Comparison of ENCODE assay signal across 1 cellular context in the genomic region with DNA sequence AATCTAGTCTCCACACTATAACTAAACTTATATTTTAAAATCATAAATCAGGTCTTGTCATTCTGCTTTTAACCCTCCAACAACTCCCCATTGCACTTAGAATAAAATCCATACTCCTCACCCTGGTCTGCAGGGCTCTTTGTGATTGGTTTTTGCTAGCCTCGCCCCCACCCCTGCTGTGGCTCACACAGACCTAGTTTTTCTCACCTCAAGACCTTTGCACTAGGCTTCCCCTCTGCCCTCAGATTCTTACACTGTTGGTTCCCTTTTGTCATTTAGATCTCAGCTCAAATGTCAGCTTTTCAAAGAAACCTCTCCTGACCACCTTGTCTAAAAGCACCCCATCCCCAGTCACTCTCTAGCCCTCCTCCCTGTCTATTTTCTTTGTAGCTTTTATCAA.
TF ChIP-seq lines count a peak whose summit lies in the region.

No MANE protein-coding gene starts in this region.

TF ChIP-seq in GM23338, 12 proteins besides CTCF, POLR2A, EP300 and RAD21:
- TF ChIP-seq, protein P1, sequence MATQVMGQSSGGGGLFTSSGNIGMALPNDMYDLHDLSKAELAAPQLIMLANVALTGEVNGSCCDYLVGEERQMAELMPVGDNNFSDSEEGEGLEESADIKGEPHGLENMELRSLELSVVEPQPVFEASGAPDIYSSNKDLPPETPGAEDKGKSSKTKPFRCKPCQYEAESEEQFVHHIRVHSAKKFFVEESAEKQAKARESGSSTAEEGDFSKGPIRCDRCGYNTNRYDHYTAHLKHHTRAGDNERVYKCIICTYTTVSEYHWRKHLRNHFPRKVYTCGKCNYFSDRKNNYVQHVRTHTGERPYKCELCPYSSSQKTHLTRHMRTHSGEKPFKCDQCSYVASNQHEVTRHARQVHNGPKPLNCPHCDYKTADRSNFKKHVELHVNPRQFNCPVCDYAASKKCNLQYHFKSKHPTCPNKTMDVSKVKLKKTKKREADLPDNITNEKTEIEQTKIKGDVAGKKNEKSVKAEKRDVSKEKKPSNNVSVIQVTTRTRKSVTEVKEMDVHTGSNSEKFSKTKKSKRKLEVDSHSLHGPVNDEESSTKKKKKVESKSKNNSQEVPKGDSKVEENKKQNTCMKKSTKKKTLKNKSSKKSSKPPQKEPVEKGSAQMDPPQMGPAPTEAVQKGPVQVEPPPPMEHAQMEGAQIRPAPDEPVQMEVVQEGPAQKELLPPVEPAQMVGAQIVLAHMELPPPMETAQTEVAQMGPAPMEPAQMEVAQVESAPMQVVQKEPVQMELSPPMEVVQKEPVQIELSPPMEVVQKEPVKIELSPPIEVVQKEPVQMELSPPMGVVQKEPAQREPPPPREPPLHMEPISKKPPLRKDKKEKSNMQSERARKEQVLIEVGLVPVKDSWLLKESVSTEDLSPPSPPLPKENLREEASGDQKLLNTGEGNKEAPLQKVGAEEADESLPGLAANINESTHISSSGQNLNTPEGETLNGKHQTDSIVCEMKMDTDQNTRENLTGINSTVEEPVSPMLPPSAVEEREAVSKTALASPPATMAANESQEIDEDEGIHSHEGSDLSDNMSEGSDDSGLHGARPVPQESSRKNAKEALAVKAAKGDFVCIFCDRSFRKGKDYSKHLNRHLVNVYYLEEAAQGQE (IDR thresholded peaks at IDR 0.05; ENCODE audit: unreplicated experiment) = no peak
- no peak for TF ChIP-seq POLR2AphosphoS5 (IDR thresholded peaks at IDR 0.05; ENCODE audit: low read depth)
- no peak for TF ChIP-seq EZH2 (IDR thresholded peaks at IDR 0.05; ENCODE audit: low read depth, unreplicated experiment)
- no peak for TF ChIP-seq JUNB (IDR thresholded peaks at IDR 0.05; ENCODE audit: unreplicated experiment)
- TF ChIP-seq ZNF331 (CRISPR knock-in tag; IDR thresholded peaks at IDR 0.05; ENCODE audit: low read depth) = no peak
- TF ChIP-seq EZH2phosphoT487 (IDR thresholded peaks at IDR 0.05; ENCODE audit: unreplicated experiment) = no peak
- no peak for TF ChIP-seq ZNF114 (CRISPR knock-in tag; IDR thresholded peaks at IDR 0.05)
- TF ChIP-seq CREB1 (CRISPR knock-in tag; IDR thresholded peaks at IDR 0.05; ENCODE audit: low read depth) = no peak
- TF ChIP-seq, protein P2, sequence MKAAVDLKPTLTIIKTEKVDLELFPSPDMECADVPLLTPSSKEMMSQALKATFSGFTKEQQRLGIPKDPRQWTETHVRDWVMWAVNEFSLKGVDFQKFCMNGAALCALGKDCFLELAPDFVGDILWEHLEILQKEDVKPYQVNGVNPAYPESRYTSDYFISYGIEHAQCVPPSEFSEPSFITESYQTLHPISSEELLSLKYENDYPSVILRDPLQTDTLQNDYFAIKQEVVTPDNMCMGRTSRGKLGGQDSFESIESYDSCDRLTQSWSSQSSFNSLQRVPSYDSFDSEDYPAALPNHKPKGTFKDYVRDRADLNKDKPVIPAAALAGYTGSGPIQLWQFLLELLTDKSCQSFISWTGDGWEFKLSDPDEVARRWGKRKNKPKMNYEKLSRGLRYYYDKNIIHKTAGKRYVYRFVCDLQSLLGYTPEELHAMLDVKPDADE (IDR thresholded peaks at IDR 0.05) = no peak
- no peak for TF ChIP-seq NANOG (IDR thresholded peaks at IDR 0.05; ENCODE audit: borderline replicate concordance)
- TF ChIP-seq, protein P3, sequence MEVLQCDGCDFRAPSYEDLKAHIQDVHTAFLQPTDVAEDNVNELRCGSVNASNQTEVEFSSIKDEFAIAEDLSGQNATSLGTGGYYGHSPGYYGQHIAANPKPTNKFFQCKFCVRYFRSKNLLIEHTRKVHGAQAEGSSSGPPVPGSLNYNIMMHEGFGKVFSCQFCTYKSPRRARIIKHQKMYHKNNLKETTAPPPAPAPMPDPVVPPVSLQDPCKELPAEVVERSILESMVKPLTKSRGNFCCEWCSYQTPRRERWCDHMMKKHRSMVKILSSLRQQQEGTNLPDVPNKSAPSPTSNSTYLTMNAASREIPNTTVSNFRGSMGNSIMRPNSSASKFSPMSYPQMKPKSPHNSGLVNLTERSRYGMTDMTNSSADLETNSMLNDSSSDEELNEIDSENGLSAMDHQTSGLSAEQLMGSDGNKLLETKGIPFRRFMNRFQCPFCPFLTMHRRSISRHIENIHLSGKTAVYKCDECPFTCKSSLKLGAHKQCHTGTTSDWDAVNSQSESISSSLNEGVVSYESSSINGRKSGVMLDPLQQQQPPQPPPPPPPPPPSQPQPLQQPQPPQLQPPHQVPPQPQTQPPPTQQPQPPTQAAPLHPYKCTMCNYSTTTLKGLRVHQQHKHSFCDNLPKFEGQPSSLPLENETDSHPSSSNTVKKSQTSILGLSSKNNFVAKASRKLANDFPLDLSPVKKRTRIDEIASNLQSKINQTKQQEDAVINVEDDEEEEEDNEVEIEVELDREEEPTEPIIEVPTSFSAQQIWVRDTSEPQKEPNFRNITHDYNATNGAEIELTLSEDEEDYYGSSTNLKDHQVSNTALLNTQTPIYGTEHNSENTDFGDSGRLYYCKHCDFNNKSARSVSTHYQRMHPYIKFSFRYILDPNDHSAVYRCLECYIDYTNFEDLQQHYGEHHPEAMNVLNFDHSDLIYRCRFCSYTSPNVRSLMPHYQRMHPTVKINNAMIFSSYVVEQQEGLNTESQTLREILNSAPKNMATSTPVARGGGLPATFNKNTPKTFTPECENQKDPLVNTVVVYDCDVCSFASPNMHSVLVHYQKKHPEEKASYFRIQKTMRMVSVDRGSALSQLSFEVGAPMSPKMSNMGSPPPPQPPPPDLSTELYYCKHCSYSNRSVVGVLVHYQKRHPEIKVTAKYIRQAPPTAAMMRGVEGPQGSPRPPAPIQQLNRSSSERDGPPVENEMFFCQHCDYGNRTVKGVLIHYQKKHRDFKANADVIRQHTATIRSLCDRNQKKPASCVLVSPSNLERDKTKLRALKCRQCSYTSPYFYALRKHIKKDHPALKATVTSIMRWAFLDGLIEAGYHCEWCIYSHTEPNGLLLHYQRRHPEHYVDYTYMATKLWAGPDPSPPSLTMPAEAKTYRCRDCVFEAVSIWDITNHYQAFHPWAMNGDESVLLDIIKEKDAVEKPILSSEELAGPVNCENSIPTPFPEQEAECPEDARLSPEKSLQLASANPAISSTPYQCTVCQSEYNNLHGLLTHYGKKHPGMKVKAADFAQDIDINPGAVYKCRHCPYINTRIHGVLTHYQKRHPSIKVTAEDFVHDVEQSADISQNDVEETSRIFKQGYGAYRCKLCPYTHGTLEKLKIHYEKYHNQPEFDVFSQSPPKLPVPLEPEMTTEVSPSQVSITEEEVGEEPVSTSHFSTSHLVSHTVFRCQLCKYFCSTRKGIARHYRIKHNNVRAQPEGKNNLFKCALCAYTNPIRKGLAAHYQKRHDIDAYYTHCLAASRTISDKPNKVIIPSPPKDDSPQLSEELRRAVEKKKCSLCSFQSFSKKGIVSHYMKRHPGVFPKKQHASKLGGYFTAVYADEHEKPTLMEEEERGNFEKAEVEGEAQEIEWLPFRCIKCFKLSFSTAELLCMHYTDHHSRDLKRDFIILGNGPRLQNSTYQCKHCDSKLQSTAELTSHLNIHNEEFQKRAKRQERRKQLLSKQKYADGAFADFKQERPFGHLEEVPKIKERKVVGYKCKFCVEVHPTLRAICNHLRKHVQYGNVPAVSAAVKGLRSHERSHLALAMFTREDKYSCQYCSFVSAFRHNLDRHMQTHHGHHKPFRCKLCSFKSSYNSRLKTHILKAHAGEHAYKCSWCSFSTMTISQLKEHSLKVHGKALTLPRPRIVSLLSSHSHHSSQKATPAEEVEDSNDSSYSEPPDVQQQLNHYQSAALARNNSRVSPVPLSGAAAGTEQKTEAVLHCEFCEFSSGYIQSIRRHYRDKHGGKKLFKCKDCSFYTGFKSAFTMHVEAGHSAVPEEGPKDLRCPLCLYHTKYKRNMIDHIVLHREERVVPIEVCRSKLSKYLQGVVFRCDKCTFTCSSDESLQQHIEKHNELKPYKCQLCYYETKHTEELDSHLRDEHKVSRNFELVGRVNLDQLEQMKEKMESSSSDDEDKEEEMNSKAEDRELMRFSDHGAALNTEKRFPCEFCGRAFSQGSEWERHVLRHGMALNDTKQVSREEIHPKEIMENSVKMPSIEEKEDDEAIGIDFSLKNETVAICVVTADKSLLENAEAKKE (CRISPR knock-in tag; IDR thresholded peaks at IDR 0.05) = no peak; the same call in 1 of the 2 replicates
- TF ChIP-seq STAT1 (IDR thresholded peaks at IDR 0.05; ENCODE audit: unreplicated experiment) = no peak
